Comparison of ENCODE assay signal across 8 cellular contexts in the genomic region with DNA sequence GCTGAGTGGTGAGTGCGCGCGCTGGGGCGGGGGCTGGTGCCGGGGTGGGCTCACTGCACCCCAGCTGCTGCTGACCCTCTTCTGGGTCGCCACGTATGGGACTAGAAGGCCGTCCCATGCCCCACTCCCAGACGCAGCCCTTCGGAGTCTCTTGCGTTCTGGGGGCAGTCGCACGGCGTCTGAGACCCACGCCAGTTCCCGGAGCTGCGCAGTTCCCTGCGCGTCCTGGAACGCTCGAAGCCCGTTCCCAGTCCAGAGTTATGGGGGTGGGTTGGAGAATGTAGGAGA. TPM values are rescaled to one million over a fixed set of nuclear protein-coding genes. Genes with fewer than 3 reads are reported as not detected.
DNase-seq lines count a peak whose midpoint lies in the region; ATAC-seq and TF ChIP-seq lines count a peak whose summit lies in the region.

No MANE protein-coding gene starts in this region.

- peaks cover 9 to 13% of the 10 kb centered on the region in 2 experiments for H3K36me3 ChIP-seq in mesenchymal stem cell (ENCODE audit: control insufficient read depth in 1 of 2, insufficient read depth in 2 of 2, low read depth in 1 of 2, low read length in 2 of 2)
- H3K36me3 ChIP-seq in transverse colon, result no peaks in the 10 kb centered on the region

- peak overlapping the region; percentile 25 for H2BK120ac ChIP-seq in mesenchymal stem cell (ENCODE audit: low read depth, low read length)

- peaks cover 5% of the 10 kb centered on the region for H3K9me3 Mint-ChIP-seq in activated T-cell treated with anti-CD3 and anti-CD28 coated beads, Interleukin-2, amount 50 U/mL, for 24 hours

- no peak for ATAC-seq in HG03097 (IDR thresholded peaks at IDR 0.05; ENCODE audit: low FRiP score, unreplicated experiment)

- H3K27ac ChIP-seq in dorsolateral prefrontal cortex (peak overlapping the region; percentile 1 to 92 (median 80)), mesenchymal stem cell (ENCODE audit: low read length, poor library complexity, severe bottlenecking) (peak overlapping the region; percentile 71), transverse colon (peak overlapping the region; percentile 67 to 86 (median 77))

- H4K91ac ChIP-seq in mesenchymal stem cell (ENCODE audit: low read length), result peak overlapping the region; percentile 73

- peak overlapping the region; percentile 88 to 97 for H3K18ac ChIP-seq in mesenchymal stem cell (ENCODE audit: low read depth in 1 of 2, low read length in 2 of 2)

- no peak overlapping the region for H2AK5ac ChIP-seq in mesenchymal stem cell (ENCODE audit: low read length, severe bottlenecking)

- peaks cover 70% of the 10 kb centered on the region for H3K27me3 Mint-ChIP-seq in activated T-cell treated with anti-CD3 and anti-CD28 coated beads, Interleukin-2, amount 50 U/mL, for 24 hours

- peak overlapping the region; percentile 94 for H2BK15ac ChIP-seq in mesenchymal stem cell (ENCODE audit: low read depth, poor library complexity, severe bottlenecking)

- peak overlapping the region; percentile 54 for H3K4ac ChIP-seq in mesenchymal stem cell (ENCODE audit: low read depth in 1 of 2, low read length in 2 of 2)

- peak overlapping the region in 1 of 2 experiments; percentile 67 for H3K23ac ChIP-seq in mesenchymal stem cell (ENCODE audit: low read length in 2 of 2)

- in situ Hi-C loops in transverse colon (cut with MboI; ENCODE audit: low pct_ligation_motif_present in 1 of 4, low pct_unique_long_range_greater_than_20kb in 1 of 4, low sequenced_read_pairs in 3 of 4), result no loop called here

- DNase-seq in activated T-cell treated with anti-CD3 and anti-CD28 coated beads, Interleukin-2, amount 50 U/mL, for 24 hours, result peak; percentile 47
- DNase-seq in activated T-cell treated with anti-CD3 and anti-CD28 coated beads, Interleukin-2, amount 50 U/mL, for 48 hours, result no peak
- DNase-seq in dorsolateral prefrontal cortex (no peak), mesenchymal stem cell (no peak), transverse colon (no peak), NCI-H2029 (lab: John Stamatoyannopoulos, UW) (no peak)
- no peak for DNase-seq in central memory CD4-positive, alpha-beta T cell

- peak overlapping the region; percentile 55 to 87 (median 73) for H3K4me3 ChIP-seq in dorsolateral prefrontal cortex
- peak overlapping the region; percentile 85 for H3K4me3 ChIP-seq in mesenchymal stem cell (ENCODE audit: insufficient read depth in 1 of 2, low read depth in 1 of 2, low read length in 2 of 2)
- H3K4me3 ChIP-seq in transverse colon, result peak overlapping the region; percentile 28 to 53 (median 48)

- H3K9ac ChIP-seq in mesenchymal stem cell (ENCODE audit: low read length), result peak overlapping the region; percentile 85

- no peak for TF ChIP-seq EP300 in transverse colon (IDR thresholded peaks at IDR 0.05; ENCODE audit: low read depth)

- intact Hi-C loops in dorsolateral prefrontal cortex (cut with DNase I), result loop anchor here in 1 of 2 donors (10.0 kb wide), 1 partner anchor 86 kb away; no protein-coding TSS in a partner anchor
- intact Hi-C loops in transverse colon (cut with DNase I; ENCODE audit: low total_unique reads), result no loop called here

- H3K27ac Mint-ChIP-seq in activated T-cell treated with anti-CD3 and anti-CD28 coated beads, Interleukin-2, amount 50 U/mL, for 24 hours, result no peak overlapping the region

- H4K8ac ChIP-seq in mesenchymal stem cell (ENCODE audit: low read length), result peak overlapping the region; percentile 61

- WGBS in mesenchymal stem cell, result under 1% methylated on average over 21 of the region's 22 CpGs
- WGBS in transverse colon (ENCODE audit: low coverage in 1 of 2), 2 donors, result 8% methylated on average over 12 of the region's 22 CpGs; no CpG with 5 or more reads in 1 of the 2 donors

- H2BK5ac ChIP-seq in mesenchymal stem cell (ENCODE audit: low read depth, low read length, poor library complexity, severe bottlenecking), result peak overlapping the region; percentile 10

- peaks cover 36% of the 10 kb centered on the region for H3K4me1 Mint-ChIP-seq in activated T-cell treated with anti-CD3 and anti-CD28 coated beads, Interleukin-2, amount 50 U/mL, for 24 hours (ENCODE audit: low read depth)

- TF ChIP-seq CTCF in dorsolateral prefrontal cortex (IDR thresholded peaks at IDR 0.05 in 54 of 56, conservative IDR thresholded peaks at IDR 0.05 in 2 of 56; ENCODE audit: low read depth in 1 of 56, partially characterized antibody in 56 of 56) (peak in 1 of 56 donors; percentile 0), transverse colon (IDR thresholded peaks at IDR 0.05) (no peak)

- peak overlapping the region; percentile 93 for H3K4me2 ChIP-seq in mesenchymal stem cell (ENCODE audit: low read length, poor library complexity, severe bottlenecking)

- H3K9me3 ChIP-seq in mesenchymal stem cell (ENCODE audit: control insufficient read depth, low read length) (no peaks in the 10 kb centered on the region), transverse colon (no peaks in the 10 kb centered on the region)

- H3K4me3 Mint-ChIP-seq in activated T-cell treated with anti-CD3 and anti-CD28 coated beads, Interleukin-2, amount 50 U/mL, for 24 hours, result peak overlapping the region; percentile 74

- peak overlapping the region in 1 of 2 experiments; percentile 99 for H3K14ac ChIP-seq in mesenchymal stem cell (ENCODE audit: low read length in 2 of 2)

- peaks cover 0 to 45% (median 5%) of the 10 kb centered on the region in 45 donors for H3K27me3 ChIP-seq in dorsolateral prefrontal cortex
- no peaks in the 10 kb centered on the region for H3K27me3 ChIP-seq in mesenchymal stem cell (ENCODE audit: control insufficient read depth in 1 of 2, insufficient read depth in 1 of 2, low read length in 2 of 2)
- peaks cover 56% of the 10 kb centered on the region for H3K27me3 ChIP-seq in transverse colon

- peaks cover 11% of the 10 kb centered on the region for H3K79me1 ChIP-seq in mesenchymal stem cell (replicated peaks; ENCODE audit: low read length, poor library complexity, severe bottlenecking)

- no peak for TF ChIP-seq POLR2A in transverse colon (IDR thresholded peaks at IDR 0.05)

- no peaks in the 10 kb centered on the region for H3K36me3 Mint-ChIP-seq in activated T-cell treated with anti-CD3 and anti-CD28 coated beads, Interleukin-2, amount 50 U/mL, for 24 hours (ENCODE audit: low read depth)

- peak overlapping the region; percentile 96 for H2AFZ ChIP-seq in mesenchymal stem cell (ENCODE audit: low read depth, low read length)

- H3K4me1 ChIP-seq in mesenchymal stem cell (ENCODE audit: control insufficient read depth, insufficient read depth, low read depth, low read length) (peaks cover 16% of the 10 kb centered on the region), transverse colon (peaks cover 0 to 15% (median 5%) of the 10 kb centered on the region in 4 donors)

- H2BK12ac ChIP-seq in mesenchymal stem cell (ENCODE audit: low read length in 2 of 2), result peak overlapping the region in 1 of 2 experiments; percentile 96

RNA-seq across cellular contexts. Expression of gene LAYN, which starts 0.3 kb away (rescaled TPM):
- 10 to 100 TPM in 87 of 120 experiments, 1 to 10 TPM in 33; 4.3 to 39.1 (median 13.3) TPM for total RNA-seq in dorsolateral prefrontal cortex
- polyA plus RNA-seq in mesenchymal stem cell (2013, experiment 1 of 2), result 41.2 TPM
- 40.6 TPM for polyA plus RNA-seq in mesenchymal stem cell (2013, experiment 2 of 2)
- 10 to 100 TPM in 2 of 4 donors, 1 to 10 TPM in 2; 5.6 to 19.7 (median 10.3) TPM for total RNA-seq in transverse colon

RNA-seq across cellular contexts. Expression of gene HOATZ, which starts 26.3 kb away (rescaled TPM):
- total RNA-seq in dorsolateral prefrontal cortex (1 to 10 TPM in 2 of 120 experiments, under 1 TPM in 2, not detected in 116; 0.25 to 1.2 (median 0.84) TPM), transverse colon (not detected)
- polyA plus RNA-seq in mesenchymal stem cell (2013, experiment 1 of 2), result 0.07 TPM
- polyA plus RNA-seq in mesenchymal stem cell (2013, experiment 2 of 2), result 0.07 TPM

RNA-seq across cellular contexts. Expression of gene BTG4, which starts 28.7 kb away (rescaled TPM):
- total RNA-seq in dorsolateral prefrontal cortex (1 to 10 TPM in 2 of 120 experiments, under 1 TPM in 9, not detected in 109; 0.29 to 1.1 (median 0.64) TPM), transverse colon (not detected)
- polyA plus RNA-seq in mesenchymal stem cell (2013, experiment 1 of 2), result 0.07 TPM
- 0.04 TPM for polyA plus RNA-seq in mesenchymal stem cell (2013, experiment 2 of 2)
